29 cellular contexts compared by ENCODE assay signal in genomic region chr5:18752317-18752716, GRCh38.
"Had no signal": no experiment of that assay in that cellular context is flagged by ENCODE, and none has a peak within 500 bp of the region (broad histone marks: within the 10 kb centered on the region; RNA-seq: fewer than 3 reads in every experiment).

No MANE protein-coding gene starts in this region.

- ATAC-seq: activated CD8-positive, alpha-beta memory T cell treated with anti-CD3 and anti-CD28 coated beads, Interleukin-2, amount 10 ng/mL, durations not matched to agents 7 days and 5 days; activated CD8-positive, alpha-beta T cell treated with anti-CD3 and anti-CD28 coated beads, Interleukin-2, amount 10 ng/mL, durations not matched to agents 7 days and 5 days; activated naive CD4-positive, alpha-beta T cell treated with anti-CD3 and anti-CD28 coated beads, Interleukin-2, amount 50 U/mL, for 72 hours; gastrocnemius medialis; natural killer cell had no signal

- H3K4me3 ChIP-seq: ascending aorta, cardiac muscle cell, colonic mucosa, gastrocnemius medialis, hepatocyte, left ventricle myocardium inferior, lung, right atrium auricular region, smooth muscle cell, thoracic aorta had no signal

- H3K4me2 ChIP-seq: hepatocyte, smooth muscle cell had no signal

- H3K4me1 Mint-ChIP-seq: brain had no signal

- H3K79me2 ChIP-seq: hepatocyte had no signal

- H3K27me3 Mint-ChIP-seq: activated CD4-positive, alpha-beta T cell treated with anti-CD3 and anti-CD28 coated beads, Interleukin-2, amount 10 ng/mL, durations not matched to agents 7 days and 5 days; activated CD8-positive, alpha-beta memory T cell treated with anti-CD3 and anti-CD28 coated beads, Interleukin-2, amount 10 ng/mL, durations not matched to agents 7 days and 5 days; brain had no signal

- H3K9me3 ChIP-seq: ascending aorta, colonic mucosa, gastrocnemius medialis, right atrium auricular region, thoracic aorta had no signal

- H3K36me3 ChIP-seq: ascending aorta, cardiac muscle cell, colonic mucosa, gastrocnemius medialis, left ventricle myocardium inferior, right atrium auricular region, thoracic aorta had no signal

- DNase-seq: activated CD4-positive, alpha-beta T cell treated with anti-CD3 and anti-CD28 coated beads, Interleukin-2, amount 10 ng/mL, durations not matched to agents 7 days and 5 days; activated CD8-positive, alpha-beta memory T cell treated with anti-CD3 and anti-CD28 coated beads, Interleukin-2, amount 10 ng/mL, durations not matched to agents 7 days and 5 days; activated CD8-positive, alpha-beta T cell treated with anti-CD3 and anti-CD28 coated beads, Interleukin-2, amount 10 ng/mL, durations not matched to agents 7 days and 5 days; activated gamma-delta T cell treated with Interleukin-2 at 50 U/mL for 16 hours; cerebellar nuclear complex; colonic mucosa; effector memory CD4-positive, alpha-beta T cell; erythroblast; gastrocnemius medialis; glutamatergic neuron; islet precursor cell; left ventricle myocardium inferior; mesendoderm; natural killer cell; stimulated activated CD4-positive, alpha-beta T cell treated with anti-CD3 and anti-CD28 coated beads, Interleukin-1b, Interleukin-23, amount 100 ng/mL, for 48 hours; stimulated activated CD4-positive, alpha-beta T cell treated with anti-CD3 and anti-CD28 coated beads, Interleukin-4, amount 100 ng/mL, for 4 hours; stimulated activated CD8-positive, alpha-beta memory T cell treated with anti-CD3 and anti-CD28 coated beads, Interleukin-4, amount 100 ng/mL, for 48 hours; stimulated activated naive CD4-positive, alpha-beta T cell; trophoblast cell had no signal

- H2AFZ ChIP-seq: hepatocyte had no signal

- H3K9me3 Mint-ChIP-seq: natural killer cell had no signal

- H3K4me3 Mint-ChIP-seq: activated CD4-positive, alpha-beta T cell treated with anti-CD3 and anti-CD28 coated beads, Interleukin-2, amount 10 ng/mL, durations not matched to agents 7 days and 5 days; activated CD8-positive, alpha-beta memory T cell treated with anti-CD3 and anti-CD28 coated beads, Interleukin-2, amount 10 ng/mL, durations not matched to agents 7 days and 5 days; activated CD8-positive, alpha-beta T cell treated with anti-CD3 and anti-CD28 coated beads, Interleukin-2, amount 10 ng/mL, durations not matched to agents 7 days and 5 days; brain; natural killer cell had no signal

- H3K27me3 ChIP-seq: ascending aorta, cardiac muscle cell, colonic mucosa, gastrocnemius medialis, hepatocyte, right atrium auricular region had no signal

- H3K27ac ChIP-seq: ascending aorta, cardiac muscle cell, colonic mucosa, gastrocnemius medialis, hepatocyte, left ventricle myocardium inferior, right atrium auricular region, thoracic aorta had no signal

- FAIRE-seq: urothelium cell line had no signal

- H3K27ac Mint-ChIP-seq: activated CD4-positive, alpha-beta T cell treated with anti-CD3 and anti-CD28 coated beads, Interleukin-2, amount 10 ng/mL, durations not matched to agents 7 days and 5 days; activated CD8-positive, alpha-beta memory T cell treated with anti-CD3 and anti-CD28 coated beads, Interleukin-2, amount 10 ng/mL, durations not matched to agents 7 days and 5 days; activated CD8-positive, alpha-beta T cell treated with anti-CD3 and anti-CD28 coated beads, Interleukin-2, amount 10 ng/mL, durations not matched to agents 7 days and 5 days; activated naive CD4-positive, alpha-beta T cell treated with anti-CD3 and anti-CD28 coated beads, Interleukin-2, amount 50 U/mL, for 72 hours; brain; natural killer cell had no signal

- H3K4me1 ChIP-seq: ascending aorta, colonic mucosa, gastrocnemius medialis, left ventricle myocardium inferior, right atrium auricular region had no signal
